ENCODE assay signal across 16 cellular contexts in the genomic region with DNA sequence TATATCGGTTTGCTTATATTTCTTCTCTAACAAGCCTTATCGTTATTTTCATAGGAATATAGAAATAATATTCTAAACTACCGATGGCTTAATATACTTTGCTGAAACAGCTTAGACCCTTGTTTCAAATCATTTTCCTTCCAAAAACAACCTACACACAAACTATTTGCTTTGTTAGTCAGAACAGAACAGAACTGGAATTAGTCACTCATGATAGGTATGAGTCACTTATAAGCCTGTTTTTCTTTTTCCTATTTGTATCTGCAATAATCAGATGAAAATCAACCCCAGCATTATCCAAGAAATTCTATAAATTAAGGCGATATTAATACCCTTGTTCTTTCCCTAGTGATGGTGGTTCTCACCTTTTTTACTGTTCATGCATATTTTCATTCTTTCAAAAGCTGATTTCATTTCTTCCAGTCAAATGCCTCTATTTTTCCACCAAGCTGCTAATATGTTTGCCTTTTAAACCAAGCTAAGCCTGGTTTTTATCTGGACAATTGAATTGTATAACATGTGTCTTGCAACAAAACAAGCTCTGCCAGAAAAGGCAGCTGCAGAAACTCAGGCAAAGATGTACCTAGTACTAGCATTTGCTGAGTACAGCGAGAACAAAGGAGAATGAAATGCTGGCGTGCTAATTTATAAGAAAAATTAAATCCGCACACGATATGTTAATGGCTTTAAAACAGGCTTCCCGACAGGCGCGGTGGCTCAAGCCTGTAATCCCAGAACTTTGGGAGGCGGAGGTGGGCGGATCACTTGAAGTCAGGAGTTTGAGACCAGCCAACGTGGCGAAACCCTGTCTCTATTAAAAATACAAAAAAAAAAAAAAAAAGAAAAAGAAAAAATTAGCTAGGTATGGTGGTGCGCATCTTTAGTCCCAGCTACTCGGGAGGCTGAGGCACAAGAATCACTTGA.
DNase-seq lines count a peak whose midpoint lies in the region; ATAC-seq and TF ChIP-seq lines count a peak whose summit lies in the region.
"Had no signal": no experiment of that assay in that cellular context is flagged by ENCODE, and none has a peak within 500 bp of the region (broad histone marks: within the 10 kb centered on the region; RNA-seq: fewer than 3 reads in every experiment).

No MANE protein-coding gene starts in this region.

- in situ Hi-C loops in Panc1 (cut with HindIII; ENCODE audit: low pct_unique_long_range_greater_than_20kb, low sequenced_read_pairs): no loop called here

- 38 to 57% methylated on average over 17 of the region's 17 CpGs for WGBS in esophagus, 2 donors

- no peaks in the 10 kb centered on the region for H3K4me1 ChIP-seq in Panc1 (ENCODE audit: control insufficient read depth, insufficient read depth, low read length)
- H3K4me1 ChIP-seq in esophagus (ENCODE audit: control insufficient read depth in 2 of 2, insufficient read depth in 2 of 2, low read length in 1 of 2): no peaks in the 10 kb centered on the region

- H3K27me3 ChIP-seq in Panc1 (ENCODE audit: control insufficient read depth, insufficient read depth, low read length) (no peaks in the 10 kb centered on the region), esophagus (ENCODE audit: control insufficient read depth in 1 of 2, insufficient read depth in 2 of 2, low read length in 2 of 2) (no peaks in the 10 kb centered on the region)
- H3K27me3 ChIP-seq: brain microvascular endothelial cell had no signal

- no TSS peak for BruUV-seq in Panc1 (replicated peaks; lab: Mats Ljungman, UMichigan)

- 0 out of 2 replicates have a peak, but pooled peaks have one; percentile 65 for ATAC-seq in Panc1
- ATAC-seq in HG02798 (IDR thresholded peaks at IDR 0.05; ENCODE audit: poor library complexity, unreplicated experiment): no peak
- ATAC-seq in HG03159 (IDR thresholded peaks at IDR 0.05; ENCODE audit: unreplicated experiment): no peak
- no peak for ATAC-seq in HG02571 (IDR thresholded peaks at IDR 0.05; ENCODE audit: unreplicated experiment)
- ATAC-seq: HepG2, left colon had no signal

- H3K36me3 ChIP-seq in Panc1 (ENCODE audit: control insufficient read depth, insufficient read depth, low read length) (no peaks in the 10 kb centered on the region), esophagus (ENCODE audit: control insufficient read depth in 2 of 2, insufficient read depth in 2 of 2, low read length in 1 of 2) (no peaks in the 10 kb centered on the region)
- H3K36me3 ChIP-seq: brain microvascular endothelial cell had no signal

- no peak for TF ChIP-seq CTCF in Panc1 (IDR thresholded peaks at IDR 0.05)

- no peaks in the 10 kb centered on the region for H3K9me3 ChIP-seq in Panc1 (ENCODE audit: control insufficient read depth, insufficient read depth, low read depth, low read length)
- H3K9me3 ChIP-seq in esophagus (ENCODE audit: control insufficient read depth in 2 of 2, insufficient read depth in 1 of 2, low read depth in 1 of 2, low read length in 1 of 2): no peaks in the 10 kb centered on the region

- intact Hi-C loops in Panc1 (cut with micrococcal nuclease; ENCODE audit: unreplicated experiment): no loop called here

- H3K4me3 ChIP-seq in Panc1 (ENCODE audit: low read depth in 2 of 2, low read length in 2 of 2): no peak overlapping the region
- H3K4me3 ChIP-seq in esophagus (ENCODE audit: low read depth in 1 of 2, low read length in 2 of 2): no peak overlapping the region

- DNase-seq in Daoy (ENCODE audit: low read depth) (peak; percentile 19), Panc1 (ENCODE audit: low read depth, low spot score) (no peak), non-pigmented ciliary epithelial cell (ENCODE audit: low read depth) (peak; percentile 55), NOMO-1 (lab: John Stamatoyannopoulos, UW; ENCODE audit: unreplicated experiment in 2 of 2) (no peak)
- DNase-seq: activated CD8-positive, alpha-beta memory T cell treated with anti-CD3 and anti-CD28 coated beads, Interleukin-2, amount 50 U/mL, for 48 hours; brain microvascular endothelial cell; CD8-positive, alpha-beta memory T cell; erythroblast; NCI-H1930; stimulated activated naive CD4-positive, alpha-beta T cell had no signal

- CTCF ChIA-PET in Panc1 (lab: Charles Lee): no interaction called here

- POLR2A ChIA-PET in Panc1 (lab: Charles Lee): interaction anchor here (0.7 kb wide), 1 partner anchor 531 kb away, joined by 4 read pairs; no protein-coding TSS in a partner anchor

- H3K27ac ChIP-seq in Panc1 (ENCODE audit: low read length) (no peak overlapping the region), esophagus (ENCODE audit: low read depth in 2 of 2, low read length in 1 of 2) (peak overlapping the region; percentile 4 to 77)
- H3K27ac ChIP-seq: brain microvascular endothelial cell had no signal

Comparison
In these comparisons a context has a peak if more than half of its experiments do, and no peak if none do; other contexts are left out.
1. DNase-seq: peak in Daoy (single experiment) and non-pigmented ciliary epithelial cell (single experiment); none in Panc1 (single experiment) and NOMO-1 (0 of 2).